Comparison of ENCODE assay signal across 13 cellular contexts in the genomic region with DNA sequence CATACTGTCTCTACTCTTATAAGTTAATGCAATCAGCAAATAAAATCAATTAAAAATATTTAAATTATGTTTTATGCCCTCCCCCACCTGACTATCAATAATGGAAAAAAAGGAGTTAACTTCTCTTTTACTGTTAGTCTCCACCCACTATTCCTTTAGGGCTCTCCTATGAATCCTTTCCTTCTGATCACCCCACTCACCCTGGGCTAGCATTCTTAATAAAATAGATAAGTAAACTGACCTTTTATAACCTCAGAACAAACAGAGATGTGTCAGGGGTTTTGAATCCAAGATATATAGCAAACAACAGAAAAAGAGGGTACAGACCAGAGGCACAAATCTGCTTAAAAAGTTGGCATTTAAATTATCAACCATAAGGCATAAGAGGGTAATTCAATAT.
"Had no signal": no experiment of that assay in that cellular context is flagged by ENCODE, and none has a peak within 500 bp of the region (broad histone marks: within the 10 kb centered on the region; RNA-seq: fewer than 3 reads in every experiment).

No MANE protein-coding gene starts in this region.

- H3K27me3 Mint-ChIP-seq: activated CD4-positive, alpha-beta memory T cell treated with anti-CD3 and anti-CD28 coated beads for 36 hours; activated naive CD8-positive, alpha-beta T cell treated with anti-CD3 and anti-CD28 coated beads, Interleukin-2, amount 10 ng/mL, durations not matched to agents 7 days and 5 days; naive thymus-derived CD8-positive, alpha-beta T cell had no signal

- H3K4me3 ChIP-seq: ascending aorta, coronary artery, lower lobe of right lung, tibial nerve, vagina had no signal

- H3K27me3 ChIP-seq: ascending aorta, tibial nerve, vagina had no signal

- H3K9me3 ChIP-seq: ascending aorta, lower lobe of right lung, tibial nerve, vagina had no signal

- H3K27ac ChIP-seq: coronary artery, lower lobe of right lung had no signal

- H3K36me3 ChIP-seq: ascending aorta, lower lobe of right lung, tibial nerve, vagina had no signal

- DNase-seq: activated CD4-positive, alpha-beta memory T cell treated with anti-CD3 and anti-CD28 coated beads for 36 hours; activated gamma-delta T cell treated with Interleukin-2 at 50 U/mL for 16 hours; activated naive CD8-positive, alpha-beta T cell treated with anti-CD3 and anti-CD28 coated beads, Interleukin-2, amount 10 ng/mL, durations not matched to agents 7 days and 5 days; activated T-cell treated with anti-CD3 and anti-CD28 coated beads, Interleukin-2, amount 50 U/mL, for 72 hours; effector CD4-positive, alpha-beta T cell; kidney glomerular epithelial cell; lower lobe of right lung; naive thymus-derived CD8-positive, alpha-beta T cell; nucleus accumbens had no signal

- H3K36me3 Mint-ChIP-seq: activated naive CD8-positive, alpha-beta T cell treated with anti-CD3 and anti-CD28 coated beads, Interleukin-2, amount 10 ng/mL, durations not matched to agents 7 days and 5 days had no signal

- H3K9me3 Mint-ChIP-seq: activated CD4-positive, alpha-beta memory T cell treated with anti-CD3 and anti-CD28 coated beads for 36 hours; activated naive CD8-positive, alpha-beta T cell treated with anti-CD3 and anti-CD28 coated beads, Interleukin-2, amount 10 ng/mL, durations not matched to agents 7 days and 5 days; activated T-cell treated with anti-CD3 and anti-CD28 coated beads, Interleukin-2, amount 50 U/mL, for 72 hours had no signal

- H3K4me3 Mint-ChIP-seq: activated CD4-positive, alpha-beta memory T cell treated with anti-CD3 and anti-CD28 coated beads for 36 hours; activated naive CD8-positive, alpha-beta T cell treated with anti-CD3 and anti-CD28 coated beads, Interleukin-2, amount 10 ng/mL, durations not matched to agents 7 days and 5 days; activated T-cell treated with anti-CD3 and anti-CD28 coated beads, Interleukin-2, amount 50 U/mL, for 72 hours; naive thymus-derived CD8-positive, alpha-beta T cell had no signal

- H3K4me1 Mint-ChIP-seq: activated naive CD8-positive, alpha-beta T cell treated with anti-CD3 and anti-CD28 coated beads, Interleukin-2, amount 10 ng/mL, durations not matched to agents 7 days and 5 days had no signal

- ATAC-seq: activated T-cell treated with anti-CD3 and anti-CD28 coated beads, Interleukin-2, amount 50 U/mL, for 72 hours; lower lobe of right lung; naive thymus-derived CD8-positive, alpha-beta T cell had no signal

- H3K27ac Mint-ChIP-seq: activated CD4-positive, alpha-beta memory T cell treated with anti-CD3 and anti-CD28 coated beads for 36 hours; activated naive CD8-positive, alpha-beta T cell treated with anti-CD3 and anti-CD28 coated beads, Interleukin-2, amount 10 ng/mL, durations not matched to agents 7 days and 5 days; activated T-cell treated with anti-CD3 and anti-CD28 coated beads, Interleukin-2, amount 50 U/mL, for 72 hours; naive thymus-derived CD8-positive, alpha-beta T cell had no signal
